Comparison of ENCODE assay signal across 9 cellular contexts in the genomic region with DNA sequence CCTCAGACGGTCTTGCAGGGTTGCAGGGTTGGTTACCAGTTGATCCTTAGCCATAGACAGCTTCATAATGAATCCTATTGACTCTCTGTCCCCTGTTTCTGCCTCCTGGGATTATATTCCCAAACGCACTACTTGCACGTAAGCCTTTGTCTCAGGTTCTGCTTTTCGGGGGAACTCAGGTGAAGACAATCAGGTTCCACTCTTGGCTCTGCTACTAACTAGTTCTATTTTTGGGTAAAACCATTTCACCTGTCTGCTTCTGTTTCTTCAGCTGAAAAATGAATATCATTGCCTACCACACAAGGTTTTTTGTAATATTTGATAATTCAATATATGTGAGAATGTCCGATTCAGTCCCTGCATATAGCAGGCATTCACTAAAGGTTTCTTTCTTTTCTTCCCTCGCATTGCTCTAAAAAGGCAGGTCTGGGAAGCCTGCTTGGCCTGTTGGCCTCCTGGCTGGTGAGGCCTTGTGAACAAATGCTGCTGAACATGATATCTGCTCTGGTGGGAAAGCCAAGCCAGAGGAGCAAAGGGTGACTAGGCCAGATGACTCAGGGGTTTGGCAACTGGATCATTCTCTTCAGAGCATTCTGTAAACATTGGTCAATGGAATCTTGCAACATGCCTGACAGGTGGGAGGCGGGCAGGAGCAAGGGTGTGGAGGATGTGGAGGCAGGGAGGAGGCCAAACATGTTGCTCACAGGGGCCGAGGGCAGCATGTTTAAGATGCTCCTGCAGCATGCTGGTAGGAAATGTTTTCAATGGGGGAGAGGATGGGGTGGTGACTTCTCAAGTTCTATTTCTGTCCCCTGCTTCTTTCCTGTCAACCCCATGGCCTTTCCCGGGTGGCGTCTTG. TPM values are rescaled to one million over a fixed set of nuclear protein-coding genes. Genes with fewer than 3 reads are reported as not detected.
DNase-seq lines count a peak whose midpoint lies in the region; ATAC-seq and TF ChIP-seq lines count a peak whose summit lies in the region.
"Had no signal": no experiment of that assay in that cellular context is flagged by ENCODE, and none has a peak within 500 bp of the region (broad histone marks: within the 10 kb centered on the region; RNA-seq: fewer than 3 reads in every experiment).

No MANE protein-coding gene starts in this region.

- H3K36me3 ChIP-seq in muscle layer of duodenum (ENCODE audit: control insufficient read depth in 1 of 2, insufficient read depth in 2 of 2, low read length in 2 of 2) (no peaks in the 10 kb centered on the region), BE2C (no peaks in the 10 kb centered on the region)

- TF ChIP-seq CTCF in AG09319 (IDR thresholded peaks at IDR 0.05; ENCODE audit: low read depth, low read length) = no peak
- TF ChIP-seq CTCF in NB4 (IDR thresholded peaks at IDR 0.05; ENCODE audit: low read depth, low read length) = no peak
- TF ChIP-seq CTCF in chondrocyte (IDR thresholded peaks at IDR 0.05) = no peak
- no peak for TF ChIP-seq CTCF in BE2C (IDR thresholded peaks at IDR 0.05; ENCODE audit: low read depth, low read length)

- H3K4me1 ChIP-seq in muscle layer of duodenum (ENCODE audit: control insufficient read depth in 1 of 2, insufficient read depth in 2 of 2, low read length in 2 of 2) = peaks cover 14 to 15% of the 10 kb centered on the region in 2 donors
- H3K4me1 ChIP-seq in BE2C = peaks cover 5% of the 10 kb centered on the region

- TF ChIP-seq POLR2A in NB4 (IDR thresholded peaks at IDR 0.05; ENCODE audit: extremely low read depth, insufficient read length) = no peak

- ATAC-seq in GM19467 (IDR thresholded peaks at IDR 0.05; ENCODE audit: unreplicated experiment) = no peak
- no peak for ATAC-seq in HG03432 (IDR thresholded peaks at IDR 0.05; ENCODE audit: unreplicated experiment)
- no peak for ATAC-seq in HG02610 (IDR thresholded peaks at IDR 0.05; ENCODE audit: unreplicated experiment)

- H3K4me3 Mint-ChIP-seq in chondrocyte (ENCODE audit: unreplicated experiment) = no peak overlapping the region
- H3K4me3 Mint-ChIP-seq: activated naive CD8-positive, alpha-beta T cell had no signal

- H3K27me3 ChIP-seq in muscle layer of duodenum (ENCODE audit: low read depth, low read length) (no peaks in the 10 kb centered on the region), BE2C (no peaks in the 10 kb centered on the region)

- H3K27ac ChIP-seq in muscle layer of duodenum (ENCODE audit: low read length) = peak overlapping the region; percentile 35

- DNase-seq in AG09319 (ENCODE audit: extremely low read depth, low read depth) (peak; percentile 94), NB4 (ENCODE audit: low read depth) (peak; percentile 92), chondrocyte (ENCODE audit: low spot score) (no peak), BE2C (no peak)

- peaks cover 32% of the 10 kb centered on the region for H3K4me1 Mint-ChIP-seq in chondrocyte (ENCODE audit: low read depth)

- no peaks in the 10 kb centered on the region for H3K36me3 Mint-ChIP-seq in chondrocyte (ENCODE audit: low read depth)
- H3K36me3 Mint-ChIP-seq: activated naive CD8-positive, alpha-beta T cell had no signal

- peak overlapping the region; percentile 85 for H3K27ac Mint-ChIP-seq in chondrocyte (ENCODE audit: unreplicated experiment)
- H3K27ac Mint-ChIP-seq: activated naive CD8-positive, alpha-beta T cell had no signal

- no peaks in the 10 kb centered on the region for H3K9me3 ChIP-seq in muscle layer of duodenum (ENCODE audit: control insufficient read depth in 1 of 2, low read length in 2 of 2)
- no peaks in the 10 kb centered on the region for H3K9me3 ChIP-seq in BE2C

- H3K27me3 Mint-ChIP-seq in chondrocyte (ENCODE audit: low read depth) = no peaks in the 10 kb centered on the region
- H3K27me3 Mint-ChIP-seq: activated naive CD8-positive, alpha-beta T cell had no signal

- H3K4me3 ChIP-seq in NB4 (ENCODE audit: low read depth, low read length) (no peak overlapping the region), muscle layer of duodenum (ENCODE audit: low read depth in 1 of 2, low read length in 2 of 2) (no peak overlapping the region), BE2C (ENCODE audit: low read depth, low read length) (no peak overlapping the region)

- no peaks in the 10 kb centered on the region for H3K9me3 Mint-ChIP-seq in chondrocyte (ENCODE audit: low read depth)

RNA-seq across cellular contexts. Expression of gene IER5, which starts 23.8 kb away (rescaled TPM):
- total RNA-seq in chondrocyte = 15.6 to 23.6 TPM (median 16.6 TPM) in 3 replicates
- 9.9 TPM for polyA plus RNA-seq in BE2C (2012; ENCODE audit: insufficient read depth, insufficient read length, low read depth)

Comparison
In these comparisons a context has a peak if more than half of its experiments do, and no peak if none do; other contexts are left out.
1. DNase-seq: peak in AG09319 (single experiment) and NB4 (single experiment); none in chondrocyte (single experiment) and BE2C (single experiment).